In the genomic region with DNA sequence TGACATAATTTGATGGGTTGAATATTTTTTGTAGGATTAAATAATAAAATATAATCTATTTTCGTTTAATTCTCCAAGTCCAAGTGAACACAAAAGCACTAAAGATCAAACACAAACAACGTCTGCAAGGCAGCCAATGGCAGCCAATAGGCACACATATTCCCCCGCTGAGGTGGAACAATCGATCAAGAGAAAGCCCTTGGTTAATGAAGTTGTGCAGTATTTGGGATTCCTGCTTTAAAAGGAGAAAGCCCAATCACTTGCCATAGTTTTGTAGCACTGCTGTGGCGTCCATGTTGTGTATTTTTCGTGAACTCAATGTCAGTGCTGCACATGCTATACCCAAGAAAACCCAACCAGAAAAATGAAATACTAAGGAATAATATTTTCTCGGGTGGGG, we compare ENCODE assay signal across 11 cellular contexts. TPM values are rescaled to one million over a fixed set of nuclear protein-coding genes. Genes with fewer than 3 reads are reported as not detected.
DNase-seq lines count a peak whose midpoint lies in the region; ATAC-seq and TF ChIP-seq lines count a peak whose summit lies in the region.
"Had no signal": no experiment of that assay in that cellular context is flagged by ENCODE, and none has a peak within 500 bp of the region (broad histone marks: within the 10 kb centered on the region; RNA-seq: fewer than 3 reads in every experiment).

No MANE protein-coding gene starts in this region.

- CTCF ChIA-PET in mammary epithelial cell (lab: Charles Lee; ENCODE audit: low non-redundant PET), result interaction anchor here (0.7 kb wide), 1 partner anchor 97 kb away, joined by 3 read pairs; no protein-coding TSS in a partner anchor

- no peaks in the 10 kb centered on the region for H3K36me3 ChIP-seq in mammary epithelial cell (ENCODE audit: insufficient read depth, low read length)
- no peaks in the 10 kb centered on the region for H3K36me3 ChIP-seq in osteoblast (ENCODE audit: insufficient read depth, low read length)

- BruUV-seq in mammary epithelial cell (replicated peaks; lab: Mats Ljungman, UMichigan), result no TSS peak

- peak overlapping the region; percentile 87 to 100 (median 90) for H3K4me3 ChIP-seq in mammary epithelial cell (replicated peaks in 1 of 3; ENCODE audit: insufficient read depth in 1 of 3, low read depth in 2 of 3, low read length in 3 of 3)
- peak overlapping the region; percentile 86 for H3K4me3 ChIP-seq in osteoblast (ENCODE audit: insufficient read depth, low read length)

- H4K20me1 ChIP-seq in mammary epithelial cell (ENCODE audit: insufficient read depth, low read length) (no peaks in the 10 kb centered on the region), osteoblast (ENCODE audit: insufficient read depth, low read length) (no peaks in the 10 kb centered on the region)

- WGBS in mammary epithelial cell (ENCODE audit: low coverage, missing lambda C conversion rate), result 92% methylated on average over 7 of the region's 7 CpGs

- peak overlapping the region; percentile 97 for H3K27ac ChIP-seq in mammary epithelial cell (ENCODE audit: insufficient read depth, low read depth, low read length)
- no peak overlapping the region for H3K27ac ChIP-seq in osteoblast (ENCODE audit: low read depth, low read length)
- H3K27ac ChIP-seq: SK-N-MC had no signal

- no peaks in the 10 kb centered on the region for H3K27me3 ChIP-seq in mammary epithelial cell (ENCODE audit: insufficient read depth, low read length)
- H3K27me3 ChIP-seq in osteoblast (ENCODE audit: insufficient read depth, low read length), result no peaks in the 10 kb centered on the region

- TF ChIP-seq CTCF in mammary epithelial cell (conservative IDR thresholded peaks at IDR 0.05 in 1 of 2, IDR thresholded peaks at IDR 0.05 in 1 of 2; ENCODE audit: extremely low read depth in 1 of 2, insufficient read depth in 1 of 2, low read depth in 1 of 2, low read length in 2 of 2) (no peak), osteoblast (IDR thresholded peaks at IDR 0.05; ENCODE audit: extremely low read depth, low read depth, low read length) (no peak)

- H3K9ac ChIP-seq in mammary epithelial cell (ENCODE audit: insufficient read depth, low read length), result no peak overlapping the region

- H3K79me2 ChIP-seq in mammary epithelial cell (ENCODE audit: insufficient read depth, low read length) (peaks cover 52% of the 10 kb centered on the region), osteoblast (ENCODE audit: insufficient read depth, low read length) (peaks cover 19% of the 10 kb centered on the region)

- H3K9me3 ChIP-seq in mammary epithelial cell (replicated peaks; ENCODE audit: insufficient read depth, low read length) (no peaks in the 10 kb centered on the region), osteoblast (ENCODE audit: low read depth, low read length) (no peaks in the 10 kb centered on the region)

- H2AFZ ChIP-seq in mammary epithelial cell (ENCODE audit: low read depth, low read length) (no peak overlapping the region), osteoblast (ENCODE audit: low read length) (no peak overlapping the region)

- peak; percentile 18 for DNase-seq in G401 (ENCODE audit: low spot score)
- DNase-seq in NCI-H1105 (lab: John Stamatoyannopoulos, UW), result peak; percentile 9
- DNase-seq in mammary epithelial cell, result no peak
- DNase-seq in osteoblast (ENCODE audit: insufficient read length, low spot score, missing footprints), result no peak
- DNase-seq in GM03348 (ENCODE audit: low spot score), result no peak
- DNase-seq: GOT3 had no signal

- in situ Hi-C loops in G401 (cut with HindIII; ENCODE audit: low sequenced_read_pairs), result no loop called here
- in situ Hi-C loops in mammary epithelial cell (cut with MboI; ENCODE audit: low sequenced_read_pairs in 2 of 2), result loop anchor here in 1 of 2 donors (5.0 kb wide), 1 partner anchor 71 kb away; the partner anchor contains the start of gene PCNX4

- H3K4me1 ChIP-seq in mammary epithelial cell (ENCODE audit: insufficient read depth, low read length), result peaks cover 8% of the 10 kb centered on the region
- H3K4me1 ChIP-seq in osteoblast (ENCODE audit: insufficient read depth, low read length), result peaks cover 9% of the 10 kb centered on the region

- intact Hi-C loops in mammary epithelial cell (cut with micrococcal nuclease), result loop anchor here (2.0 kb wide), 1 partner anchor 15 kb away; no protein-coding TSS in a partner anchor

- dilution Hi-C loops in mammary epithelial cell (cut with HindIII; ENCODE audit: low sequenced_read_pairs), result no loop called here

- peak overlapping the region; percentile 87 for H3K4me2 ChIP-seq in mammary epithelial cell (ENCODE audit: insufficient read depth, low read depth, low read length)
- H3K4me2 ChIP-seq in osteoblast (ENCODE audit: insufficient read depth, low read length), result peak overlapping the region; percentile 88

- ATAC-seq in HG03159 (IDR thresholded peaks at IDR 0.05; ENCODE audit: unreplicated experiment) (no peak), GM19351 (IDR thresholded peaks at IDR 0.05; ENCODE audit: unreplicated experiment) (no peak), GM18861 (IDR thresholded peaks at IDR 0.05; ENCODE audit: unreplicated experiment) (no peak)
- ATAC-seq: esophagus mucosa had no signal

RNA-seq across cellular contexts. Expression of gene DHRS7, which starts 1.5 kb away (rescaled TPM):
- total RNA-seq in G401 (2014; rRNA removed; shearing (Covaris generic)), result 39.7 and 59.3 TPM in 2 replicates
- total RNA-seq in mammary epithelial cell, result 10 to 100 TPM; 73.0 to 85.0 TPM
- polyA plus RNA-seq in mammary epithelial cell, result 69.0 TPM
- polyA minus RNA-seq in mammary epithelial cell, result 46.9 TPM
- total RNA-seq in osteoblast, result 52.5 and 66.6 TPM in 2 replicates

Comparison
In these comparisons a context has a peak if more than half of its experiments do, and no peak if none do; other contexts are left out.
1. DNase-seq: peak in G401 (single experiment) and NCI-H1105 (single experiment); none in mammary epithelial cell (single experiment), osteoblast (single experiment) and GM03348 (single experiment).